Comparison of ENCODE assay signal across 8 cellular contexts in genomic region chr2:84970266-84970955, GRCh38. TPM values are rescaled to one million over a fixed set of nuclear protein-coding genes. Genes with fewer than 3 reads are reported as not detected.
DNase-seq lines count a peak whose midpoint lies in the region; ATAC-seq, FAIRE-seq and TF ChIP-seq lines count a peak whose summit lies in the region.

No MANE protein-coding gene starts in this region.

- H3K9ac ChIP-seq in Loucy (ENCODE audit: low read depth, low read length, poor library complexity, severe bottlenecking) (peak overlapping the region; percentile 87), HepG2 (ENCODE audit: insufficient read depth, low read depth, low read length) (peak overlapping the region; percentile 99)

- CTCF ChIA-PET in HepG2 (lab: Yijun Ruan, JAX; ENCODE audit: low intra/inter-chr PET ratio, low total read pairs), result interaction anchor here (2.0 kb wide), 1 partner anchor 45 kb away, joined by 5 read pairs; no protein-coding TSS in a partner anchor

- no TSS peak for BruUV-seq in HepG2 (replicated peaks; lab: Mats Ljungman, UMichigan)

- in situ Hi-C loops in HepG2 (cut with HindIII; ENCODE audit: extremely low pct_ligation_motif_present, low pct_unique_long_range_greater_than_20kb), result loop anchor here (5.0 kb wide), 1 partner anchor 43 kb away; no protein-coding TSS in a partner anchor

- H3K9me3 ChIP-seq in Loucy (ENCODE audit: insufficient read depth, low read depth, low read length), result no peaks in the 10 kb centered on the region
- no peaks in the 10 kb centered on the region for H3K9me3 ChIP-seq in HepG2 (ENCODE audit: low read length)

- H3K4me3 ChIP-seq in H7 (ENCODE audit: insufficient read depth, low read depth, low read length) (peak overlapping the region; percentile 84), Loucy (ENCODE audit: low read length, poor library complexity, severe bottlenecking) (peak overlapping the region; percentile 87), HepG2 (replicated peaks in 1 of 3; ENCODE audit: insufficient read depth in 1 of 3, low read depth in 2 of 3, low read length in 3 of 3) (peak overlapping the region; percentile 81 to 97 (median 81))

- under 1% methylated on average over 25 of the region's 84 CpGs for WGBS in HepG2 (ENCODE audit: low lambda C conversion rate)

- H3F3A ChIP-seq in Loucy (ENCODE audit: low read depth), result no peaks in the 10 kb centered on the region; the same call in 1 of the 2 replicates

- peak overlapping the region; percentile 90 for H3K4me2 ChIP-seq in Loucy (ENCODE audit: low read depth, low read length, poor library complexity, severe bottlenecking)
- H3K4me2 ChIP-seq in HepG2 (ENCODE audit: low read depth, low read length), result peak overlapping the region; percentile 95

- intact Hi-C loops in HepG2 (cut with micrococcal nuclease; ENCODE audit: unreplicated experiment), result no loop called here

- FAIRE-seq in GM12892 (lab: Jason Lieb, UNC) (no peak), HepG2 (lab: Jason Lieb, UNC) (no peak)

- peaks cover 43% of the 10 kb centered on the region for H4K20me1 ChIP-seq in Loucy (ENCODE audit: insufficient read depth, low read length, poor library complexity, severe bottlenecking)
- H4K20me1 ChIP-seq in HepG2 (ENCODE audit: insufficient read depth, low read length), result peaks cover 29% of the 10 kb centered on the region

- H3K27me3 ChIP-seq in H7 (ENCODE audit: control insufficient read depth, insufficient read depth, low read length) (no peaks in the 10 kb centered on the region), Loucy (ENCODE audit: insufficient read depth, low read length, poor library complexity, severe bottlenecking) (no peaks in the 10 kb centered on the region), HepG2 (ENCODE audit: control insufficient read depth in 1 of 2, insufficient read depth in 2 of 2, low read length in 2 of 2) (no peaks in the 10 kb centered on the region; a peak in 1 of 5 replicates)

- TF ChIP-seq CTCF in Loucy (conservative IDR thresholded peaks at IDR 0.05; ENCODE audit: low read length), result no peak
- TF ChIP-seq CTCF in HepG2 (CRISPR knock-in tag; IDR thresholded peaks at IDR 0.05), result no peak

- no peaks in the 10 kb centered on the region for H3K9me2 ChIP-seq in Loucy (replicated peaks; ENCODE audit: low read depth, low read length)

- peak; percentile 74 for ATAC-seq in HepG2

- TF ChIP-seq RAD21 in HepG2 (CRISPR knock-in tag; IDR thresholded peaks at IDR 0.05), result 0 out of 2 replicates have a peak, but pooled peaks have one; percentile 25

- H2AFZ ChIP-seq in Loucy (ENCODE audit: low read length) (peak overlapping the region; percentile 52), HepG2 (ENCODE audit: low read length) (no peak overlapping the region)

- POLR2A ChIA-PET in HepG2 (lab: Yijun Ruan, JAX), result interaction anchor here (0.6 to 3.8 kb wide), 7 partner anchors 11 to 384 kb away, joined by 4 to 30 read pairs (median 7); partner anchors contain the start of genes ELMOD3 and RETSAT

- H3K4me1 ChIP-seq in Loucy (ENCODE audit: insufficient read depth, low read length, poor library complexity, severe bottlenecking) (peaks cover 36% of the 10 kb centered on the region), HepG2 (ENCODE audit: insufficient read depth, low read length) (peaks cover 61% of the 10 kb centered on the region)

- TF ChIP-seq POLR2A in GM12892 (IDR thresholded peaks at IDR 0.05; ENCODE audit: low read depth, low read length) (peak; percentile 74; the same call in 1 of the 2 replicates), HepG2 (IDR thresholded peaks at IDR 0.05; ENCODE audit: insufficient read depth in 1 of 2, low read depth in 2 of 2, low read length in 2 of 2) (peak; percentile 70 to 74)

- H3K79me2 ChIP-seq in Loucy (ENCODE audit: insufficient read depth, low read length), result peaks cover 67% of the 10 kb centered on the region
- H3K79me2 ChIP-seq in HepG2 (ENCODE audit: insufficient read depth, low read length), result peaks cover 75% of the 10 kb centered on the region

- DNase-seq in GM12892 (ENCODE audit: insufficient read length) (peak; percentile 57), H7 (peak; percentile 86), HepG2 (ENCODE audit: low spot score) (no peak), NCI-H524 treated with DMSO at 0.1 percent for 48 hours (lab: John Stamatoyannopoulos, UW) (no peak)
- peak; percentile 39 for DNase-seq in activated CD4-positive, alpha-beta T cell treated with anti-CD3 and anti-CD28 coated beads for 1 hour
- DNase-seq in stimulated activated CD4-positive, alpha-beta T cell treated with anti-CD3 and anti-CD28 coated beads, Interleukin-4, amount 100 ng/mL, for 24 hours, result peak; percentile 54

- H3K36me3 ChIP-seq in H7 (replicated peaks; ENCODE audit: control insufficient read depth, insufficient read depth, low read length) (peaks cover 4% of the 10 kb centered on the region), Loucy (ENCODE audit: insufficient read depth, low read length) (no peaks in the 10 kb centered on the region), HepG2 (replicated peaks in 1 of 2; ENCODE audit: control insufficient read depth in 1 of 2, insufficient read depth in 2 of 2, low read length in 2 of 2) (no peaks in the 10 kb centered on the region)

- TF ChIP-seq EP300 in HepG2 (IDR thresholded peaks at IDR 0.05; ENCODE audit: low read depth in 2 of 2, low read length in 2 of 2) (peak in 1 of 2 experiments; percentile 21; a peak in 1 of 4 replicates), HepG2 (CRISPR knock-in tag; IDR thresholded peaks at IDR 0.05; ENCODE audit: borderline replicate concordance) (no peak)

- H3K27ac ChIP-seq in cingulate gyrus (ENCODE audit: low read depth, low read length) (peak overlapping the region; percentile 77), HepG2 (ENCODE audit: extremely low read length, insufficient read depth, low read length) (peak overlapping the region; percentile 98)

TF ChIP-seq in HepG2, 621 proteins besides CTCF, POLR2A, EP300 and RAD21 (continues in another document):
- no peak for TF ChIP-seq SMC3 (IDR thresholded peaks at IDR 0.05; ENCODE audit: low read length)
- no peak for TF ChIP-seq XRCC5 (optimal IDR thresholded peaks at IDR 0.05; ENCODE audit: low read length)
- peak; percentile 79 for TF ChIP-seq ASH2L (IDR thresholded peaks at IDR 0.05; ENCODE audit: insufficient read length, low read depth, low read length)
- TF ChIP-seq PAWR (CRISPR knock-in tag; IDR thresholded peaks at IDR 0.05; ENCODE audit: borderline replicate concordance), result no peak
- TF ChIP-seq ARNT2 (CRISPR knock-in tag; IDR thresholded peaks at IDR 0.05; ENCODE audit: low read depth), result 0 out of 2 replicates have a peak, but pooled peaks have one; percentile 16
- TF ChIP-seq MTA1 (CRISPR knock-in tag; IDR thresholded peaks at IDR 0.05; ENCODE audit: borderline replicate concordance), result peak; percentile 28; the same call in 1 of the 2 replicates
- peak; percentile 32; the same call in 1 of the 2 replicates for TF ChIP-seq KAT8 (CRISPR knock-in tag; IDR thresholded peaks at IDR 0.05)
- no peak for TF ChIP-seq EZH2 (conservative IDR thresholded peaks at IDR 0.05; ENCODE audit: low read depth, low read length)
- no peak for TF ChIP-seq FOXO4 (CRISPR knock-in tag; conservative IDR thresholded peaks at IDR 0.05)
- no peak; the same call in 1 of the 2 replicates for TF ChIP-seq POGZ (CRISPR knock-in tag; IDR thresholded peaks at IDR 0.05)
- TF ChIP-seq CCAR2 (optimal IDR thresholded peaks at IDR 0.05; ENCODE audit: low read depth, low read length), result no peak
- no peak for TF ChIP-seq ZNF468 (CRISPR knock-in tag; IDR thresholded peaks at IDR 0.05)
- TF ChIP-seq NAIF1 (CRISPR knock-in tag; IDR thresholded peaks at IDR 0.05; ENCODE audit: borderline replicate concordance), result no peak; the same call in 1 of the 2 replicates
- peak; percentile 28; the same call in 1 of the 2 replicates for TF ChIP-seq ZNF747 (CRISPR knock-in tag; IDR thresholded peaks at IDR 0.05; ENCODE audit: borderline replicate concordance)
- no peak for TF ChIP-seq TEAD2 (CRISPR knock-in tag; IDR thresholded peaks at IDR 0.05)

RNA-seq across cellular contexts. Expression of gene KCMF1, which starts 0.6 kb away (rescaled TPM):
- 68.1 TPM for polyA plus RNA-seq in GM12892 (2012; ENCODE audit: missing spikeins)
- total RNA-seq in H7 (2014; rRNA removed; shearing (Covaris generic)), result 108 and 138 TPM in 2 replicates
- total RNA-seq in HepG2 (2016; rRNA removed; fragmentation: Illumina TruSeq; extraction: Trizol), result 62.1 and 64.6 TPM in 2 replicates
- 70.3 and 83.0 TPM in 2 replicates for total RNA-seq in HepG2 (2016; cell fraction: cytosol; rRNA removed; fragmentation: Illumina TruSeq; extraction: Trizol; ENCODE audit: low read depth)
- 58.7 and 60.0 TPM in 2 replicates for total RNA-seq in HepG2 (2016; cell fraction: insoluble cytoplasmic fraction; rRNA removed; fragmentation: Illumina TruSeq; extraction: Trizol)
- 130 and 138 TPM in 2 replicates for total RNA-seq in HepG2 (2016; cell fraction: membrane; rRNA removed; fragmentation: Illumina TruSeq; extraction: Trizol)
- 26.8 and 30.5 TPM in 2 replicates for total RNA-seq in HepG2 (2016; cell fraction: nucleus; rRNA removed; fragmentation: Illumina TruSeq; extraction: Trizol)
- 84.0 and 116 TPM in 2 replicates for polyA plus RNA-seq in HepG2 (2011; rRNA removed)
- 56.6 and 82.6 TPM in 2 replicates for polyA plus RNA-seq in HepG2 (2011; cell fraction: cytosol; rRNA removed)
- polyA plus RNA-seq in HepG2 (2011; cell fraction: nucleus; rRNA removed), result 32.2 and 32.7 TPM in 2 replicates
- polyA plus RNA-seq in HepG2 (2012), result 88.5 and 102 TPM in 2 replicates
- polyA plus RNA-seq in HepG2 (2016; cell fraction: cytosol; fragmentation: Illumina TruSeq; extraction: Trizol; ENCODE audit: low read depth), result 102 and 116 TPM in 2 replicates
- 68.3 and 73.2 TPM in 2 replicates for polyA plus RNA-seq in HepG2 (2016; cell fraction: insoluble cytoplasmic fraction; fragmentation: Illumina TruSeq; extraction: Trizol; ENCODE audit: low read depth)
- polyA plus RNA-seq in HepG2 (2016; cell fraction: membrane; fragmentation: Illumina TruSeq; extraction: Trizol; ENCODE audit: low read depth), result 124 and 125 TPM in 2 replicates
- 42.2 and 45.3 TPM in 2 replicates for polyA plus RNA-seq in HepG2 (2016; cell fraction: nucleus; fragmentation: Illumina TruSeq; extraction: Trizol; ENCODE audit: insufficient read depth, low read depth)
- polyA minus RNA-seq in HepG2 (2011; rRNA and poly(A)+ RNA removed; ENCODE audit: low replicate concordance), result 60.2 and 78.6 TPM in 2 replicates
- 66.3 and 77.2 TPM in 2 replicates for polyA minus RNA-seq in HepG2 (2011; cell fraction: cytosol; rRNA and poly(A)+ RNA removed)
- 32.3 and 45.8 TPM in 2 replicates for polyA minus RNA-seq in HepG2 (2011; cell fraction: nucleus; rRNA and poly(A)+ RNA removed)

Comparison
In these comparisons a context has a peak if more than half of its experiments do, and no peak if none do; other contexts are left out.
1. DNase-seq: peak in GM12892 (single experiment), H7 (single experiment), activated CD4-positive, alpha-beta T cell treated with anti-CD3 and anti-CD28 coated beads for 1 hour (single experiment) and stimulated activated CD4-positive, alpha-beta T cell treated with anti-CD3 and anti-CD28 coated beads, Interleukin-4, amount 100 ng/mL, for 24 hours (single experiment); none in HepG2 (single experiment) and NCI-H524 treated with DMSO at 0.1 percent for 48 hours (single experiment).
2. Peak in every context shown above with its lines, with median percentiles within 50 percentile points of each other: H3K4me3 ChIP-seq.